8 cellular contexts compared by ENCODE assay signal in the genomic region with DNA sequence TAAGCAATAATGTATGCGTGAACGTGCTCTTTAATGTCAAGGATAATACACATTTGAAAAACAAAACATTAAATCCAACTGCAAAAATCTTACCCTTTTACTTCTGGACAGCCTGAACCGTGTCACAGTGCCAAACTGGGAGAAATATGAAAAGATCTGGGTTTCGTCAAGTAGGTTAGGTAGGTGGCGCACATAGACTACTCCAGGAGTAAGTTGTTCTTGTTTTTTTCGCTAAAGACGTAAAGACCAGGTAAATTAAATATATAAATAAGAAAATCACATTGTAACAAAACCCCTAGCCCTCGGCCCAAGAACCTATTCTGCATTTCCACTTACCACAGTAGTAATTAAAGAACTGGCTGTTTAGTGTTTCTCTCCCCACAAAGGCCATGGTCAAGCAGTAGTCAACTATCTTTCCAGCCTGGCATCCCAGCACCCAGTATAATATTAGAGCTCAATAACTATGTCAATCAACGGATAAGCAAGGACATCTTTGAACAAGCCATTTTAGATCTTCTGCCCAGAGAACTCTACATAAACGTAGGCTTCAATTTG. TPM values are rescaled to one million over a fixed set of nuclear protein-coding genes. Genes with fewer than 3 reads are reported as not detected.
A peak's percentile ranks its signal among the peaks of the same experiment; 100 is the strongest.
DNase-seq lines count a peak whose midpoint lies in the region; ATAC-seq and TF ChIP-seq lines count a peak whose summit lies in the region.

No MANE protein-coding gene starts in this region.

- peak overlapping the region; percentile 87 for H3K27ac ChIP-seq in KOPT-K1 (ENCODE audit: low read depth, low read length, poor library complexity, severe bottlenecking)

- ATAC-seq in GM18502 (IDR thresholded peaks at IDR 0.05; ENCODE audit: poor library complexity, unreplicated experiment) (no peak), GM18520 (IDR thresholded peaks at IDR 0.05; ENCODE audit: unreplicated experiment) (no peak)

- H3K36me3 ChIP-seq in KOPT-K1 (ENCODE audit: insufficient read depth, low read length) = peaks cover 48% of the 10 kb centered on the region

- in situ Hi-C loops in astrocyte of the spinal cord (cut with HindIII; ENCODE audit: low sequenced_read_pairs) = no loop called here

- no peaks in the 10 kb centered on the region for H3K9me3 ChIP-seq in KOPT-K1 (ENCODE audit: insufficient read depth, low read length, poor library complexity, severe bottlenecking)

- peak overlapping the region; percentile 100 for H3K4me3 ChIP-seq in astrocyte of the spinal cord (ENCODE audit: low read depth, low read length)

- DNase-seq in DMS79 treated with DMSO at 0.1 percent for 48 hours (lab: John Stamatoyannopoulos, UW) = peak; percentile 22
- peak; percentile 10 for DNase-seq in astrocyte of the spinal cord (ENCODE audit: low read depth, low spot score)
- DNase-seq in lung microvascular endothelial cell (ENCODE audit: low read depth in 2 of 2) = peak; percentile 38
- DNase-seq in AG20443 (ENCODE audit: low spot score) = no peak
- DNase-seq in hepatic stellate cell (ENCODE audit: low spot score) = no peak

- no peak for TF ChIP-seq CTCF in astrocyte of the spinal cord (IDR thresholded peaks at IDR 0.05; ENCODE audit: low read depth, low read length)

RNA-seq across cellular contexts. Expression of a gene that starts 1.1 kb away (rescaled TPM):
- total RNA-seq in lung microvascular endothelial cell = 24.4 and 43.8 TPM in 2 replicates

RNA-seq across cellular contexts. Expression of a gene that starts 19.9 kb away (rescaled TPM):
- 63.4 and 119 TPM in 2 replicates for total RNA-seq in lung microvascular endothelial cell

Comparison
In these comparisons a context has a peak if more than half of its experiments do, and no peak if none do; other contexts are left out.
1. DNase-seq: peak in DMS79 treated with DMSO at 0.1 percent for 48 hours (single experiment), astrocyte of the spinal cord (single experiment) and lung microvascular endothelial cell (2 of 2); none in AG20443 (single experiment) and hepatic stellate cell (single experiment).